ENCODE assay signal across 8 cellular contexts in the genomic region with DNA sequence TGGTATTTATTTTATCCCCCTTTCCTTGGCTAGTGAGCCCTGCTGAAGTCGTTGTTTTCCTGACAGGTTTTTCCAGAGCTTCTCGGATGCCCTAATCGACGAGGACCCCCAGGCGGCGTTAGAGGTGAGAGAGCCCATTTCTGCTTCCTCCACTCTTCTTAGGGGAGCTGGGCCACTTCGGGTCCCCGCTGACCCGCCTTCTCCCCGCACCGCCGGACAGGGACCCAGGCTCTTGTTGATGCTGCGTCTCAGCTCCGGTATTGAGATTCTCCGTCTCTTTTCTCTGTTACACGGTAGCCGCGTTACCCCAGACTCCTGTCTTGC. TPM values are rescaled to one million over a fixed set of nuclear protein-coding genes. Genes with fewer than 3 reads are reported as not detected.
A peak's percentile ranks its signal among the peaks of the same experiment; 100 is the strongest.
DNase-seq lines count a peak whose midpoint lies in the region; ATAC-seq, FAIRE-seq and TF ChIP-seq lines count a peak whose summit lies in the region.

No MANE protein-coding gene starts in this region.

- BruUV-seq in K562 (replicated peaks; lab: Mats Ljungman, UMichigan), result TSS peak; percentile 63

- peak overlapping the region; percentile 84 to 85 for H3K9ac ChIP-seq in K562 (ENCODE audit: insufficient read depth in 1 of 2, low read depth in 2 of 2, low read length in 2 of 2)

- in situ Hi-C loops in K562 (cut with MboI), result no loop called here

- no peaks in the 10 kb centered on the region for H3K27me3 ChIP-seq in K562 (ENCODE audit: control insufficient read depth in 2 of 2, insufficient read depth in 2 of 2, low read length in 2 of 2)
- no peaks in the 10 kb centered on the region for H3K27me3 ChIP-seq in left lung
- H3K27me3 ChIP-seq in tibial artery, result no peaks in the 10 kb centered on the region

- no peaks in the 10 kb centered on the region for H3K9me1 ChIP-seq in K562 (ENCODE audit: control insufficient read depth, insufficient read depth, low read length)

- H3K36me3 ChIP-seq in K562 (ENCODE audit: control insufficient read depth, insufficient read depth, low read length) (peaks cover 36% of the 10 kb centered on the region; the same call in 2 of the 3 replicates), left lung (peaks cover 0 to 17% of the 10 kb centered on the region in 2 donors), tibial artery (peaks cover 0 to 10% (median 9%) of the 10 kb centered on the region in 3 donors)

- TF ChIP-seq RAD21 in K562 (CRISPR knock-in tag; conservative IDR thresholded peaks at IDR 0.05 in 1 of 2, IDR thresholded peaks at IDR 0.05 in 1 of 2), result no peak

- CTCF ChIA-PET in K562 (lab: Yijun Ruan, JAX; ENCODE audit: low intra/inter-chr PET ratio), result no interaction called here

- TF ChIP-seq POLR2A in K562 (conservative IDR thresholded peaks at IDR 0.05), result no peak

- peaks cover 0 to 5% of the 10 kb centered on the region in 2 experiments; a peak in 1 of 5 replicates for H3K4me1 ChIP-seq in K562 (replicated peaks in 1 of 2; ENCODE audit: control insufficient read depth in 2 of 2, insufficient read depth in 2 of 2, low read length in 2 of 2)
- H3K4me1 ChIP-seq in left lung, result peaks cover 11 to 38% of the 10 kb centered on the region in 2 donors
- H3K4me1 ChIP-seq in tibial artery, result peaks cover 0 to 51% (median 33%) of the 10 kb centered on the region in 4 donors

- intact Hi-C loops in K562 (cut with micrococcal nuclease) (loop anchor here (1.0 to 10.0 kb wide), 2 partner anchors 36 to 198 kb away; partner anchors contain the start of genes CKAP2 and VPS36), left lung (cut with DNase I) (no loop called here), tibial artery (cut with DNase I; ENCODE audit: low total_unique reads) (loop anchor here (5.0 to 10.0 kb wide), 3 partner anchors 36 to 1198 kb away; partner anchors contain the start of genes DHRS12 and INTS6)

- ATAC-seq in GM19438 (IDR thresholded peaks at IDR 0.05; ENCODE audit: low read depth, unreplicated experiment), result peak; percentile 31
- peak; percentile 25 for ATAC-seq in HG03378 (IDR thresholded peaks at IDR 0.05; ENCODE audit: unreplicated experiment)
- peak; percentile 65 for ATAC-seq in K562
- ATAC-seq in left lung, result peak; percentile 19

- H3K9me3 ChIP-seq in K562 (replicated peaks; ENCODE audit: control insufficient read depth, insufficient read depth, low read depth, low read length) (no peaks in the 10 kb centered on the region), left lung (no peaks in the 10 kb centered on the region), tibial artery (no peaks in the 10 kb centered on the region)

- WGBS in K562 (ENCODE audit: insufficient coverage, low coverage, missing lambda C conversion rate), result 0% methylated on average over 18 of the region's 18 CpGs

- H3K27ac ChIP-seq in C4-2B (peak overlapping the region; percentile 91), K562 (ENCODE audit: extremely low read depth, low read depth, low read length) (peak overlapping the region; percentile 92), left lung (peak overlapping the region; percentile 97 to 98), tibial artery (peak overlapping the region; percentile 94 to 96)

- TF ChIP-seq CTCF in C4-2B (conservative IDR thresholded peaks at IDR 0.05) (peak; percentile 37), K562 (IDR thresholded peaks at IDR 0.05 in 2 of 3, conservative IDR thresholded peaks at IDR 0.05 in 1 of 3; ENCODE audit: insufficient read depth in 2 of 3, low read depth in 1 of 3, low read length in 3 of 3) (no peak), left lung (IDR thresholded peaks at IDR 0.05) (peak in 1 of 2 donors; percentile 2), tibial artery (IDR thresholded peaks at IDR 0.05) (no peak)

- H2AFZ ChIP-seq in K562 (ENCODE audit: low read depth, low read length), result peak overlapping the region; percentile 97

- H4K20me1 ChIP-seq in K562 (replicated peaks; ENCODE audit: control insufficient read depth, insufficient read depth, low read length), result no peaks in the 10 kb centered on the region

- no peak for FAIRE-seq in K562 (lab: Jason Lieb, UNC)

- peaks cover 67% of the 10 kb centered on the region for H3K79me2 ChIP-seq in K562 (ENCODE audit: control insufficient read depth, insufficient read depth, low read length)

- TF ChIP-seq EP300 in K562 (IDR thresholded peaks at IDR 0.05; ENCODE audit: low read length), result no peak

- peak overlapping the region; percentile 80; the same call in 1 of the 2 replicates for H3K4me2 ChIP-seq in K562 (ENCODE audit: insufficient read depth, low read length)

- POLR2A ChIA-PET in K562 (lab: Yijun Ruan, JAX), result interaction anchor here (0.6 to 3.4 kb wide), 10 partner anchors 9 to 536 kb away, joined by 3 to 24 read pairs (median 4); partner anchors contain the start of gene HNRNPA1L2

- peak overlapping the region; percentile 66 for H3K4me3 ChIP-seq in K562
- peak overlapping the region; percentile 71 to 78 for H3K4me3 ChIP-seq in left lung
- peak overlapping the region; percentile 79 to 83 for H3K4me3 ChIP-seq in tibial artery

- DNase-seq in K562 (ENCODE audit: extremely low read depth in 1 of 4, low spot score in 3 of 4) (peak in 3 of 4 experiments; percentile 25 to 31 (median 27)), left lung (peak; percentile 50 to 86), tibial artery (no peak), SK-N-DZ (ENCODE audit: low spot score) (no peak)
- no peak for DNase-seq in stimulated activated CD4-positive, alpha-beta T cell treated with anti-CD3 and anti-CD28 coated beads, Interleukin-4, amount 100 ng/mL, for 24 hours

RNA-seq across cellular contexts. Expression of gene SUGT1, which starts 0.3 kb away (rescaled TPM):
- 10.0 and 22.1 TPM in 2 replicates for total RNA-seq in K562 (2011; cell fraction: chromatin; rRNA removed; ENCODE audit: low replicate concordance)
- total RNA-seq in K562 (2011; cell fraction: nucleolus; rRNA removed), result 9.3 and 10.8 TPM in 2 replicates
- total RNA-seq in K562 (2011; cell fraction: nucleoplasm; rRNA removed), result 16.1 and 26.0 TPM in 2 replicates
- total RNA-seq in K562 (2014; rRNA removed) (38.1 and 42.7 TPM in 2 replicates), K562 (2014; rRNA removed; fragmentation: Illumina TruSeq; extraction: Trizol) (67.1 and 67.6 TPM in 2 replicates), K562 (2015; rRNA removed; fragmentation: Illumina TruSeq; extraction: Trizol) (47.1 and 53.8 TPM in 2 replicates), K562 (2021) (44.8 and 51.4 TPM in 2 replicates), left lung (10 to 100 TPM; 43.5 to 46.7 TPM)
- polyA plus RNA-seq in K562 (2011; rRNA removed) (29.2 and 44.7 TPM in 2 replicates), K562 (2014; fragmentation: Illumina TruSeq; extraction: Trizol) (57.1 and 59.1 TPM in 2 replicates), K562 (2014; fragmentation: Nextera tagmentation; extraction: Ambion mirVana) (10 to 100 TPM; 59.0 to 60.4 TPM), K562 (2014; rRNA removed) (50.6 and 55.7 TPM in 2 replicates)
- 12.2 and 14.0 TPM in 2 replicates for polyA plus RNA-seq in K562 (2011; cell fraction: cytosol; rRNA removed)
- 9.3 and 9.9 TPM in 2 replicates for polyA plus RNA-seq in K562 (2011; cell fraction: nucleus; rRNA removed)
- 35.3 and 59.1 TPM in 2 replicates for polyA plus RNA-seq in K562 (2012)
- polyA minus RNA-seq in K562 (2011; rRNA and poly(A)+ RNA removed), result 33.2 and 34.6 TPM in 2 replicates
- polyA minus RNA-seq in K562 (2011; cell fraction: cytosol; rRNA and poly(A)+ RNA removed), result 8.1 and 12.7 TPM in 2 replicates
- 14.5 and 17.7 TPM in 2 replicates for polyA minus RNA-seq in K562 (2011; cell fraction: nucleus; rRNA and poly(A)+ RNA removed)
- polyA plus RNA-seq in SK-N-DZ (2014; cell fraction: cytosol; rRNA removed), result 50.7 and 52.5 TPM in 2 replicates
- polyA plus RNA-seq in SK-N-DZ (2014; cell fraction: nucleus; rRNA removed), result 27.4 and 36.2 TPM in 2 replicates

RNA-seq across cellular contexts. Expression of gene HNRNPA1L2, which starts 10.7 kb away (rescaled TPM):
- total RNA-seq in K562 (2011; cell fraction: chromatin; rRNA removed; ENCODE audit: low replicate concordance), result 2.5 and 8.5 TPM in 2 replicates
- total RNA-seq in K562 (2011; cell fraction: nucleolus; rRNA removed), result 0.83 and 2.2 TPM in 2 replicates
- 3.5 and 4.4 TPM in 2 replicates for total RNA-seq in K562 (2011; cell fraction: nucleoplasm; rRNA removed)
- 3.7 and 4.1 TPM in 2 replicates for total RNA-seq in K562 (2014; rRNA removed)
- 6.8 and 8.5 TPM in 2 replicates for total RNA-seq in K562 (2014; rRNA removed; fragmentation: Illumina TruSeq; extraction: Trizol)
- 4.7 and 5.7 TPM in 2 replicates for total RNA-seq in K562 (2015; rRNA removed; fragmentation: Illumina TruSeq; extraction: Trizol)
- total RNA-seq in K562 (2021), result 5.3 and 5.5 TPM in 2 replicates
- 5.0 and 7.6 TPM in 2 replicates for polyA plus RNA-seq in K562 (2011; rRNA removed)
- 1.1 and 3.2 TPM in 2 replicates for polyA plus RNA-seq in K562 (2011; cell fraction: cytosol; rRNA removed)
- polyA plus RNA-seq in K562 (2011; cell fraction: nucleus; rRNA removed), result 4.0 and 6.2 TPM in 2 replicates
- polyA plus RNA-seq in K562 (2012), result 11.9 and 12.8 TPM in 2 replicates
- 9.0 and 10.1 TPM in 2 replicates for polyA plus RNA-seq in K562 (2014; fragmentation: Illumina TruSeq; extraction: Trizol)
- 1 to 10 TPM; 4.6 to 9.2 TPM for polyA plus RNA-seq in K562 (2014; fragmentation: Nextera tagmentation; extraction: Ambion mirVana)
- polyA plus RNA-seq in K562 (2014; rRNA removed), result 10.6 and 10.8 TPM in 2 replicates
- 13.5 and 16.2 TPM in 2 replicates for polyA minus RNA-seq in K562 (2011; rRNA and poly(A)+ RNA removed)
- polyA minus RNA-seq in K562 (2011; cell fraction: cytosol; rRNA and poly(A)+ RNA removed), result 1.5 and 2.2 TPM in 2 replicates
- polyA minus RNA-seq in K562 (2011; cell fraction: nucleus; rRNA and poly(A)+ RNA removed), result 2.8 and 5.3 TPM in 2 replicates
- total RNA-seq in left lung, result 1 to 10 TPM; 4.4 to 5.1 TPM
- polyA plus RNA-seq in SK-N-DZ (2014; cell fraction: cytosol; rRNA removed), result 4.0 and 7.0 TPM in 2 replicates
- polyA plus RNA-seq in SK-N-DZ (2014; cell fraction: nucleus; rRNA removed), result 5.9 and 7.9 TPM in 2 replicates

Comparison
In these comparisons a context has a peak if more than half of its experiments do, and no peak if none do; other contexts are left out.
1. DNase-seq: peak in K562 (3 of 4) and left lung (2 of 2); none in tibial artery (0 of 2), stimulated activated CD4-positive, alpha-beta T cell treated with anti-CD3 and anti-CD28 coated beads, Interleukin-4, amount 100 ng/mL, for 24 hours (single experiment) and SK-N-DZ (single experiment).
2. intact Hi-C loops: an anchor here in K562 (1.0 to 10.0 kb wide) and tibial artery (5.0 to 10.0 kb wide); none called in left lung.
3. Peak in every context shown above with its lines, with median percentiles within 50 percentile points of each other: H3K27ac ChIP-seq, ATAC-seq and H3K4me3 ChIP-seq.